36 cellular contexts compared by ENCODE assay signal in genomic region chr1:195701149-195701548, GRCh38.
"Had no signal": no experiment of that assay in that cellular context is flagged by ENCODE, and none has a peak within 500 bp of the region (broad histone marks: within the 10 kb centered on the region; RNA-seq: fewer than 3 reads in every experiment).

No MANE protein-coding gene starts in this region.

- H3K36me3 ChIP-seq: adrenal gland, brain microvascular endothelial cell, breast epithelium, WERI-Rb-1 had no signal

- H3K9me3 ChIP-seq: adrenal gland, body of pancreas, breast epithelium had no signal

- H3K4me3 ChIP-seq: adrenal gland, body of pancreas, breast epithelium had no signal

- H3K36me3 Mint-ChIP-seq: activated CD8-positive, alpha-beta memory T cell treated with anti-CD3 and anti-CD28 coated beads, Interleukin-2, amount 10 ng/mL, durations not matched to agents 7 days and 5 days; activated naive CD4-positive, alpha-beta T cell treated with anti-CD3 and anti-CD28 coated beads, Interleukin-2, amount 50 U/mL, for 72 hours; activated naive CD8-positive, alpha-beta T cell treated with anti-CD3 and anti-CD28 coated beads for 36 hours; WTC11 had no signal

- H3K4me1 ChIP-seq: adrenal gland, body of pancreas, breast epithelium had no signal

- H3K27me3 Mint-ChIP-seq: activated CD4-positive, alpha-beta memory T cell treated with anti-CD3 and anti-CD28 coated beads, Interleukin-2, amount 10 ng/mL, durations not matched to agents 7 days and 5 days; activated CD4-positive, alpha-beta T cell treated with anti-CD3 and anti-CD28 coated beads for 36 hours; activated CD4-positive, alpha-beta T cell treated with anti-CD3 and anti-CD28 coated beads, Interleukin-2, amount 10 ng/mL, durations not matched to agents 7 days and 5 days; activated CD8-positive, alpha-beta memory T cell treated with anti-CD3 and anti-CD28 coated beads, Interleukin-2, amount 10 ng/mL, durations not matched to agents 7 days and 5 days; activated naive CD8-positive, alpha-beta T cell treated with anti-CD3 and anti-CD28 coated beads for 36 hours; activated T-cell treated with anti-CD3 and anti-CD28 coated beads, Interleukin-2, amount 50 U/mL, for 24 hours had no signal

- H3K4me3 Mint-ChIP-seq: activated CD4-positive, alpha-beta memory T cell treated with anti-CD3 and anti-CD28 coated beads, Interleukin-2, amount 10 ng/mL, durations not matched to agents 7 days and 5 days; activated CD4-positive, alpha-beta T cell treated with anti-CD3 and anti-CD28 coated beads for 36 hours; activated CD4-positive, alpha-beta T cell treated with anti-CD3 and anti-CD28 coated beads, Interleukin-2, amount 10 ng/mL, durations not matched to agents 7 days and 5 days; activated CD8-positive, alpha-beta memory T cell treated with anti-CD3 and anti-CD28 coated beads, Interleukin-2, amount 10 ng/mL, durations not matched to agents 7 days and 5 days; activated CD8-positive, alpha-beta T cell treated with anti-CD3 and anti-CD28 coated beads, Interleukin-2, amount 10 ng/mL, durations not matched to agents 7 days and 5 days; activated naive CD4-positive, alpha-beta T cell treated with anti-CD3 and anti-CD28 coated beads for 36 hours; activated naive CD8-positive, alpha-beta T cell treated with anti-CD3 and anti-CD28 coated beads for 36 hours; activated T-cell treated with anti-CD3 and anti-CD28 coated beads, Interleukin-2, amount 50 U/mL, for 24 hours; T-helper 1 cell treated with Interleukin-12 subunit alpha and Interleukin-12 subunit beta and Interleukin-4 antibody, amounts not matched to agents 30 μg/mL and 1 μg/mL, for 36 hours; T-helper 2 cell treated with Interferon-gamma antibody and Interleukin-4, amounts not matched to agents 5 μg/mL and 100 μg/mL, for 36 hours; WTC11 had no signal

- FAIRE-seq: astrocyte, colon had no signal

- H3K27ac Mint-ChIP-seq: activated CD4-positive, alpha-beta memory T cell treated with anti-CD3 and anti-CD28 coated beads, Interleukin-2, amount 10 ng/mL, durations not matched to agents 7 days and 5 days; activated CD4-positive, alpha-beta T cell treated with anti-CD3 and anti-CD28 coated beads for 36 hours; activated CD4-positive, alpha-beta T cell treated with anti-CD3 and anti-CD28 coated beads, Interleukin-2, amount 10 ng/mL, durations not matched to agents 7 days and 5 days; activated CD8-positive, alpha-beta memory T cell treated with anti-CD3 and anti-CD28 coated beads, Interleukin-2, amount 10 ng/mL, durations not matched to agents 7 days and 5 days; activated CD8-positive, alpha-beta T cell treated with anti-CD3 and anti-CD28 coated beads, Interleukin-2, amount 10 ng/mL, durations not matched to agents 7 days and 5 days; activated naive CD4-positive, alpha-beta T cell treated with anti-CD3 and anti-CD28 coated beads for 36 hours; activated naive CD4-positive, alpha-beta T cell treated with anti-CD3 and anti-CD28 coated beads, Interleukin-2, amount 50 U/mL, for 72 hours; activated naive CD8-positive, alpha-beta T cell treated with anti-CD3 and anti-CD28 coated beads for 36 hours; activated T-cell treated with anti-CD3 and anti-CD28 coated beads, Interleukin-2, amount 50 U/mL, for 24 hours; T-helper 1 cell treated with Interleukin-12 subunit alpha and Interleukin-12 subunit beta and Interleukin-4 antibody, amounts not matched to agents 30 μg/mL and 1 μg/mL, for 36 hours; T-helper 2 cell treated with Interferon-gamma antibody and Interleukin-4, amounts not matched to agents 5 μg/mL and 100 μg/mL, for 36 hours; WTC11 had no signal

- H3K4me1 Mint-ChIP-seq: activated CD4-positive, alpha-beta memory T cell treated with anti-CD3 and anti-CD28 coated beads, Interleukin-2, amount 10 ng/mL, durations not matched to agents 7 days and 5 days; activated CD4-positive, alpha-beta T cell treated with anti-CD3 and anti-CD28 coated beads for 36 hours; activated CD4-positive, alpha-beta T cell treated with anti-CD3 and anti-CD28 coated beads, Interleukin-2, amount 10 ng/mL, durations not matched to agents 7 days and 5 days; activated CD8-positive, alpha-beta memory T cell treated with anti-CD3 and anti-CD28 coated beads, Interleukin-2, amount 10 ng/mL, durations not matched to agents 7 days and 5 days; activated naive CD8-positive, alpha-beta T cell treated with anti-CD3 and anti-CD28 coated beads for 36 hours had no signal

- H3K27me3 ChIP-seq: adrenal gland, body of pancreas, brain microvascular endothelial cell, breast epithelium had no signal

- H3K9me3 Mint-ChIP-seq: activated CD4-positive, alpha-beta memory T cell treated with anti-CD3 and anti-CD28 coated beads, Interleukin-2, amount 10 ng/mL, durations not matched to agents 7 days and 5 days; activated CD4-positive, alpha-beta T cell treated with anti-CD3 and anti-CD28 coated beads, Interleukin-2, amount 10 ng/mL, durations not matched to agents 7 days and 5 days; activated naive CD4-positive, alpha-beta T cell treated with anti-CD3 and anti-CD28 coated beads for 36 hours; activated naive CD4-positive, alpha-beta T cell treated with anti-CD3 and anti-CD28 coated beads, Interleukin-2, amount 50 U/mL, for 72 hours; activated naive CD8-positive, alpha-beta T cell treated with anti-CD3 and anti-CD28 coated beads for 36 hours; activated T-cell treated with anti-CD3 and anti-CD28 coated beads, Interleukin-2, amount 50 U/mL, for 24 hours; T-helper 1 cell treated with Interleukin-12 subunit alpha and Interleukin-12 subunit beta and Interleukin-4 antibody, amounts not matched to agents 30 μg/mL and 1 μg/mL, for 36 hours; T-helper 2 cell treated with Interferon-gamma antibody and Interleukin-4, amounts not matched to agents 5 μg/mL and 100 μg/mL, for 36 hours had no signal

- DNase-seq: activated CD4-positive, alpha-beta memory T cell treated with anti-CD3 and anti-CD28 coated beads, Interleukin-2, amount 10 ng/mL, durations not matched to agents 7 days and 5 days; activated CD4-positive, alpha-beta T cell treated with anti-CD3 and anti-CD28 coated beads for 1 hour; activated CD4-positive, alpha-beta T cell treated with anti-CD3 and anti-CD28 coated beads for 36 hours; activated CD4-positive, alpha-beta T cell treated with anti-CD3 and anti-CD28 coated beads for 48 hours; activated CD4-positive, alpha-beta T cell treated with anti-CD3 and anti-CD28 coated beads, Interleukin-2, amount 10 ng/mL, durations not matched to agents 7 days and 5 days; activated CD4-positive, alpha-beta T cell treated with anti-CD3 and anti-CD28 coated beads, Interleukin-2, amount 50 U/mL, for 48 hours; activated CD4-positive, CD25-positive, alpha-beta regulatory T cell; activated CD8-positive, alpha-beta memory T cell treated with anti-CD3 and anti-CD28 coated beads for 24 hours; activated CD8-positive, alpha-beta memory T cell treated with anti-CD3 and anti-CD28 coated beads, Interleukin-2, amount 10 ng/mL, durations not matched to agents 7 days and 5 days; activated CD8-positive, alpha-beta memory T cell treated with anti-CD3 and anti-CD28 coated beads, Interleukin-2, amount 50 U/mL, for 48 hours; activated CD8-positive, alpha-beta T cell treated with anti-CD3 and anti-CD28 coated beads, Interleukin-2, amount 10 ng/mL, durations not matched to agents 7 days and 5 days; activated effector memory CD4-positive, alpha-beta T cell treated with anti-CD3 and anti-CD28 coated beads, Interleukin-2, amount 50 U/mL, for 16 hours; activated gamma-delta T cell treated with Interleukin-2 at 50 U/mL for 16 hours; activated naive CD4-positive, alpha-beta T cell; activated naive CD4-positive, alpha-beta T cell treated with anti-CD3 and anti-CD28 coated beads for 36 hours; activated naive CD4-positive, alpha-beta T cell treated with anti-CD3 and anti-CD28 coated beads, Interleukin-2, amount 50 U/mL, for 16 hours; activated naive CD8-positive, alpha-beta T cell treated with anti-CD3 and anti-CD28 coated beads for 36 hours; activated T-cell treated with anti-CD3 and anti-CD28 coated beads, Interleukin-2, amount 50 U/mL, for 24 hours; activated T-cell treated with anti-CD3 and anti-CD28 coated beads, Interleukin-2, amount 50 U/mL, for 48 hours; adrenal gland; amniotic stem cell; aorta; body of pancreas; brain microvascular endothelial cell; central memory CD4-positive, alpha-beta T cell; T-helper 2 cell; T-helper 9 cell; WERI-Rb-1 had no signal

- ATAC-seq: activated CD4-positive, alpha-beta T cell treated with anti-CD3 and anti-CD28 coated beads for 36 hours; activated CD4-positive, CD25-positive, alpha-beta regulatory T cell treated with anti-CD3 and anti-CD28 coated beads, Interleukin-2, amount 50 U/mL, for 24 hours; activated CD8-positive, alpha-beta memory T cell treated with anti-CD3 and anti-CD28 coated beads, Interleukin-2, amount 10 ng/mL, durations not matched to agents 7 days and 5 days; activated CD8-positive, alpha-beta T cell treated with anti-CD3 and anti-CD28 coated beads, Interleukin-2, amount 10 ng/mL, durations not matched to agents 7 days and 5 days; activated naive CD4-positive, alpha-beta T cell treated with anti-CD3 and anti-CD28 coated beads, Interleukin-2, amount 50 U/mL, for 72 hours; body of pancreas; WTC11 had no signal

- H3K27ac ChIP-seq: adrenal gland, body of pancreas, brain microvascular endothelial cell, breast epithelium, WERI-Rb-1 had no signal
